Comparison of ENCODE assay signal across 9 cellular contexts in genomic region chr2:20135631-20136050, GRCh38.
DNase-seq lines count a peak whose midpoint lies in the region; ATAC-seq and TF ChIP-seq lines count a peak whose summit lies in the region.
"Had no signal": no experiment of that assay in that cellular context is flagged by ENCODE, and none has a peak within 500 bp of the region (broad histone marks: within the 10 kb centered on the region; RNA-seq: fewer than 3 reads in every experiment).

No MANE protein-coding gene starts in this region.

- H3K4me1 Mint-ChIP-seq in endodermal cell: peaks cover 5% of the 10 kb centered on the region
- H3K4me1 Mint-ChIP-seq in memory B cell: no peaks in the 10 kb centered on the region

- H3K9me3 ChIP-seq in Karpas-422 (ENCODE audit: low read length) (no peaks in the 10 kb centered on the region), endodermal cell (ENCODE audit: control insufficient read depth, low read length) (no peaks in the 10 kb centered on the region), testis (no peaks in the 10 kb centered on the region)

- ATAC-seq in GM21825 (IDR thresholded peaks at IDR 0.05; ENCODE audit: unreplicated experiment): peak; percentile 88
- ATAC-seq in memory B cell (ENCODE audit: low read depth): peak; percentile 50
- ATAC-seq: CD8-positive, alpha-beta T cell had no signal

- no peak overlapping the region for H3K27ac ChIP-seq in Karpas-422 (ENCODE audit: low read length)
- no peak overlapping the region for H3K27ac ChIP-seq in endodermal cell (ENCODE audit: low read depth, low read length)
- no peak overlapping the region for H3K27ac ChIP-seq in testis

- DNase-seq in NCI-H510A treated with DMSO at 0.1 percent for 48 hours (lab: John Stamatoyannopoulos, UW): peak; percentile 67
- no peak for DNase-seq in NCI-H510A (lab: John Stamatoyannopoulos, UW)
- peak; percentile 96 for DNase-seq in Karpas-422
- peak; percentile 66 for DNase-seq in SKM-1 treated with dmso at 0.1 percent for 144 hours (lab: John Stamatoyannopoulos, UW; ENCODE audit: unreplicated experiment)
- peak; percentile 94 for DNase-seq in endodermal cell
- peak in 1 of 2 donors; percentile 7 for DNase-seq in memory B cell (ENCODE audit: low spot score in 2 of 2)
- DNase-seq in testis: peak; percentile 81

- H3K9ac ChIP-seq in Karpas-422 (ENCODE audit: low read length) (peak overlapping the region; percentile 40), endodermal cell (ENCODE audit: extremely low read depth, low read length, poor library complexity, severe bottlenecking) (no peak overlapping the region)

- TF ChIP-seq POLR2A in testis (IDR thresholded peaks at IDR 0.05): no peak

- no peak overlapping the region for H3K4me3 ChIP-seq in Karpas-422 (ENCODE audit: low read length)
- H3K4me3 ChIP-seq in endodermal cell (ENCODE audit: low read length): no peak overlapping the region
- no peak overlapping the region for H3K4me3 ChIP-seq in testis

- H3K9me3 Mint-ChIP-seq in endodermal cell: no peaks in the 10 kb centered on the region
- H3K9me3 Mint-ChIP-seq in memory B cell: no peaks in the 10 kb centered on the region
- H3K9me3 Mint-ChIP-seq: CD8-positive, alpha-beta T cell had no signal

- H3K79me2 ChIP-seq in Karpas-422 (ENCODE audit: low read length): no peaks in the 10 kb centered on the region

- TF ChIP-seq CTCF in endodermal cell (conservative IDR thresholded peaks at IDR 0.05) (peak; percentile 87), testis (IDR thresholded peaks at IDR 0.05) (peak; percentile 55 to 65 (median 62))

- H3K27me3 ChIP-seq in Karpas-422 (ENCODE audit: low read length) (no peaks in the 10 kb centered on the region), endodermal cell (ENCODE audit: control insufficient read depth, insufficient read depth, low read length, poor library complexity, severe bottlenecking) (peaks cover 6% of the 10 kb centered on the region), testis (no peaks in the 10 kb centered on the region)

- 32 to 42% methylated on average over 5 to 10 of the region's 10 CpGs for WGBS in endodermal cell (ENCODE audit: insufficient coverage in 1 of 2, insufficient read length in 1 of 2), 2 experiments
- 25 to 29% methylated on average over 4 to 10 of the region's 10 CpGs for WGBS in testis, 2 donors

- peaks cover 10% of the 10 kb centered on the region for H3K27me3 Mint-ChIP-seq in endodermal cell (ENCODE audit: insufficient read depth)
- H3K27me3 Mint-ChIP-seq in memory B cell: peaks cover 4% of the 10 kb centered on the region

- no peak overlapping the region for H2AFZ ChIP-seq in Karpas-422 (ENCODE audit: low read length)

- H3K4me1 ChIP-seq in Karpas-422 (ENCODE audit: low read length) (peaks cover 66% of the 10 kb centered on the region), endodermal cell (ENCODE audit: control insufficient read depth, insufficient read depth, low read length) (no peaks in the 10 kb centered on the region), testis (peaks cover 12% of the 10 kb centered on the region)

- H3K4me2 ChIP-seq in Karpas-422 (ENCODE audit: low read depth, low read length, poor library complexity, severe bottlenecking): no peak overlapping the region

- H3K36me3 Mint-ChIP-seq in endodermal cell (ENCODE audit: low read depth) (no peaks in the 10 kb centered on the region), memory B cell (no peaks in the 10 kb centered on the region)
- H3K36me3 Mint-ChIP-seq: CD8-positive, alpha-beta T cell had no signal

- intact Hi-C loops in testis (cut with DNase I; ENCODE audit: low total_unique reads): loop anchor here (10.0 kb wide), 1 partner anchor 89 kb away; the partner anchor contains the start of gene SDC1

- H3K27ac Mint-ChIP-seq in endodermal cell (no peak overlapping the region), memory B cell (no peak overlapping the region)
- H3K27ac Mint-ChIP-seq: CD8-positive, alpha-beta T cell had no signal

- H3K36me3 ChIP-seq in Karpas-422 (ENCODE audit: insufficient read depth, low read length): no peaks in the 10 kb centered on the region
- no peaks in the 10 kb centered on the region for H3K36me3 ChIP-seq in endodermal cell (ENCODE audit: control insufficient read depth, insufficient read depth, low read length)
- no peaks in the 10 kb centered on the region for H3K36me3 ChIP-seq in testis (ENCODE audit: low read depth, missing control alignments)

- H4K20me1 ChIP-seq in Karpas-422 (ENCODE audit: insufficient read depth, low read depth, low read length): no peaks in the 10 kb centered on the region

- H3K4me3 Mint-ChIP-seq in endodermal cell: no peak overlapping the region
- no peak overlapping the region for H3K4me3 Mint-ChIP-seq in memory B cell
- H3K4me3 Mint-ChIP-seq: CD8-positive, alpha-beta T cell had no signal

- no peaks in the 10 kb centered on the region for H3K9me2 ChIP-seq in Karpas-422 (replicated peaks; ENCODE audit: insufficient read depth, low read length)
